ENCODE assay signal across 8 cellular contexts in the genomic region with DNA sequence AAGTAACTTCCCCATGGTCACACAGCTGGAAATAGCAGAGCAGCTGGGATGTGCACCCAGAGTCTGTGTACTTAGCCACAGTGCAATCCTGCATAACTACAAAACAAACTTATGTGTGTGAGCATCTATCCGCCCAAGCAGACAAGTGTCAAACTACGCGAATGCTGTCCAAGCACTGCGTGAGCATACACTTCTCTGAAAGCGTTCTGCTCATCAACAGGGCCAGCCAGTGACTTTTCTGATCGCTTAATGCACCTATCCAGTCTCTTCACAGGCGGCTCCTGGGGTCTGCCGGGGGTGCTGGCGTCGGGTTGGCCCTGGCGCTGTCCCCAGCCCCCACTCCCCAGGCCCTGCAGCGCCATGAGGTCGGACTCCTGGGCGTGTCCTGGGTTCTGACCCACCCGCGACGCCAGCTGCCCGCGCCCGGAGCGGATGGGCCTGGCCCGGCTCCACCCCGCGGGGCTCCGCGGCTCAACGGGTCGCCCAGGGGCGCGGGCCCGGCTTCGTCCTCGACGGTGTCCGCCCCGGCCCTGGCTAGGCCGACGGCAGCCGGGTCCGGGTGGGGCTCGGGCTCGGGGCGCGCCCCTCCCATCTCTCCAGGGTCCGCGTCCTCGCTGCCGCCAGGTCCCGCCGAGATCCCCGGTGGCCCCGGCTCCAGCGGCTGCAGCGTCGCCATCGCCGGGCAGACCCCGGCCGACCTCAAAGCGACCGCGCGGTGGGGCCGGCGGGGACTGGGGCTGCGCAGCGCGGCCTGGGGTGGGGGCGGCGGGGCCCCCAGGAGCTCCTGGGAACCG. TPM values are rescaled to one million over a fixed set of nuclear protein-coding genes. Genes with fewer than 3 reads are reported as not detected.
DNase-seq lines count a peak whose midpoint lies in the region; ATAC-seq and TF ChIP-seq lines count a peak whose summit lies in the region.

No MANE protein-coding gene starts in this region.

- H3K9me3 ChIP-seq in heart right ventricle: peaks cover 0 to 41% (median 0%) of the 10 kb centered on the region in 11 donors
- H3K9me3 ChIP-seq in prostate gland: no peaks in the 10 kb centered on the region

- H3K27ac ChIP-seq in heart right ventricle (peak overlapping the region; percentile 73 to 98 (median 96)), prostate gland (peak overlapping the region; percentile 89 to 91)

- 3 to 4% methylated on average over 55 to 71 of the region's 71 CpGs for WGBS in heart right ventricle, 2 donors
- 6% methylated on average over 57 of the region's 71 CpGs for WGBS in prostate gland

- peak overlapping the region; percentile 92 for H3K4me3 ChIP-seq in AG10803 (ENCODE audit: low read length)
- peak overlapping the region; percentile 65 to 97 (median 84) for H3K4me3 ChIP-seq in heart right ventricle
- peak overlapping the region; percentile 82 to 83 for H3K4me3 ChIP-seq in prostate gland

- ATAC-seq in GM21723 (IDR thresholded peaks at IDR 0.05; ENCODE audit: unreplicated experiment): peak; percentile 1
- ATAC-seq in heart right ventricle: peak in 6 of 8 donors; percentile 13 to 46 (median 23)
- no peak for ATAC-seq in HG02970 (IDR thresholded peaks at IDR 0.05; ENCODE audit: low FRiP score, unreplicated experiment)
- no peak for ATAC-seq in GM21360 (IDR thresholded peaks at IDR 0.05; ENCODE audit: unreplicated experiment)

- H3K36me3 ChIP-seq in heart right ventricle: peaks cover 0 to 9% (median 0%) of the 10 kb centered on the region in 9 donors
- H3K36me3 ChIP-seq in prostate gland: no peaks in the 10 kb centered on the region

- H3K27me3 ChIP-seq in heart right ventricle: no peaks in the 10 kb centered on the region
- no peaks in the 10 kb centered on the region for H3K27me3 ChIP-seq in prostate gland (replicated peaks; ENCODE audit: insufficient read depth)

- TF ChIP-seq CTCF in AG10803 (conservative IDR thresholded peaks at IDR 0.05; ENCODE audit: low read length) (no peak), heart right ventricle (IDR thresholded peaks at IDR 0.05) (no peak), prostate gland (IDR thresholded peaks at IDR 0.05) (no peak)

- H3K4me1 ChIP-seq in heart right ventricle (peaks cover 3 to 34% (median 23%) of the 10 kb centered on the region in 9 donors), prostate gland (replicated peaks) (no peaks in the 10 kb centered on the region)

- intact Hi-C loops in heart right ventricle (cut with DNase I): loop anchor here in 2 of 10 donors (10.0 kb wide), 1 partner anchor 91 kb away; no protein-coding TSS in a partner anchor
- intact Hi-C loops in prostate gland (cut with DNase I): loop anchor here (10.0 kb wide), 1 partner anchor 339 kb away; a partner anchor contains a TSS

- peak; percentile 4 for DNase-seq in AG10803 (ENCODE audit: low read depth)
- DNase-seq in activated gamma-delta T cell (lab: John Stamatoyannopoulos, UW): peak; percentile 21
- DNase-seq in heart right ventricle: peak; percentile 35 to 70
- no peak for DNase-seq in prostate gland (ENCODE audit: low spot score)
- no peak for DNase-seq in NOMO-1 (lab: John Stamatoyannopoulos, UW; ENCODE audit: unreplicated experiment in 2 of 2)

- no peak for TF ChIP-seq POLR2A in prostate gland (IDR thresholded peaks at IDR 0.05)

RNA-seq across cellular contexts. Expression of a gene that starts 1.3 kb away (rescaled TPM):
- total RNA-seq in heart right ventricle (10 to 100 TPM in 2 of 10 donors, 1 to 10 TPM in 8; 6.3 to 10.8 (median 7.8) TPM), prostate gland (10 to 100 TPM; 17.2 to 32.2 TPM)
- polyA plus RNA-seq in heart right ventricle: 1 to 10 TPM; 1.5 to 7.5 TPM

RNA-seq across cellular contexts. Expression of a gene that starts 31.0 kb away (rescaled TPM):
- total RNA-seq in heart right ventricle (under 1 TPM in 2 of 10 donors, not detected in 8; 0.12 to 0.19 TPM), prostate gland (1 to 10 TPM in 1 of 2 donors, under 1 TPM in 1; 0.14 to 2.3 TPM)
- polyA plus RNA-seq in heart right ventricle: under 1 TPM in 1 of 2 donors, not detected in 1; 0.15 TPM

Comparison
In these comparisons a context has a peak if more than half of its experiments do, and no peak if none do; other contexts are left out.
1. DNase-seq: peak in AG10803 (single experiment), activated gamma-delta T cell (single experiment) and heart right ventricle (2 of 2); none in prostate gland (single experiment) and NOMO-1 (0 of 2).
2. ATAC-seq: peak in GM21723 (single experiment) and heart right ventricle (6 of 8); none in HG02970 (single experiment) and GM21360 (single experiment).
3. Peak in every context shown above with its lines, with median percentiles within 50 percentile points of each other: H3K4me3 ChIP-seq.